Comparison of ENCODE assay signal across 21 cellular contexts in genomic region chr7:22779697-22780096, GRCh38. TPM values are rescaled to one million over a fixed set of nuclear protein-coding genes. Genes with fewer than 3 reads are reported as not detected.
"Had no signal": no experiment of that assay in that cellular context is flagged by ENCODE, and none has a peak within 500 bp of the region (broad histone marks: within the 10 kb centered on the region; RNA-seq: fewer than 3 reads in every experiment).

No MANE protein-coding gene starts in this region.

- H3K9me3 ChIP-seq: heart right ventricle, left ventricle myocardium inferior, lower lobe of right lung, ovary, right atrium auricular region, sigmoid colon, uterus had no signal

- H3K36me3 Mint-ChIP-seq: memory B cell, mesothelial cell of epicardium, natural killer cell, type B pancreatic cell had no signal

- H3K4me3 Mint-ChIP-seq: endodermal cell, memory B cell, mesothelial cell of epicardium, natural killer cell, neural crest cell, type B pancreatic cell had no signal

- DNase-seq: effector CD4-positive, alpha-beta T cell; endodermal cell; heart right ventricle; hypothalamus; islet precursor cell; left ventricle myocardium inferior; lower lobe of right lung; natural killer cell; ovary; sigmoid colon; small intestine; stimulated activated CD4-positive, alpha-beta T cell treated with anti-CD3 and anti-CD28 coated beads, Interleukin-12 subunit alpha, Interleukin-12 subunit beta, amount 100 ng/mL, for 4 hours; stimulated activated naive CD4-positive, alpha-beta T cell treated with Interleukin-2 at 50 U/mL for 16 hours; uterus had no signal

- H3K27ac ChIP-seq: coronary artery, heart right ventricle, left ventricle myocardium inferior, lower lobe of right lung, ovary, right atrium auricular region, sigmoid colon had no signal

- H3K4me1 Mint-ChIP-seq: mesothelial cell of epicardium, natural killer cell, neural crest cell had no signal

- H3K4me1 ChIP-seq: left ventricle myocardium inferior, lower lobe of right lung, right atrium auricular region, uterus had no signal

- H3K4me3 ChIP-seq: coronary artery, heart right ventricle, left ventricle myocardium inferior, lower lobe of right lung, ovary, right atrium auricular region, sigmoid colon, uterus had no signal

- H3K9me3 Mint-ChIP-seq: endodermal cell, memory B cell, mesothelial cell of epicardium, natural killer cell, type B pancreatic cell had no signal

- H3K27ac Mint-ChIP-seq: endodermal cell, memory B cell, mesothelial cell of epicardium, natural killer cell, type B pancreatic cell had no signal

- H3K27me3 Mint-ChIP-seq: memory B cell, type B pancreatic cell had no signal

- H3K36me3 ChIP-seq: heart right ventricle, left ventricle myocardium inferior, lower lobe of right lung, ovary, right atrium auricular region, sigmoid colon, uterus had no signal

- H3K27me3 ChIP-seq: ovary, right atrium auricular region, sigmoid colon, uterus had no signal

RNA-seq across cellular contexts. Expression of gene IL6, which starts 52.7 kb away (rescaled TPM):
- total RNA-seq: frontal cortex, neural crest cell had no signal
